ENCODE assay signal across 10 cellular contexts in genomic region chr2:108588070-108588668, GRCh38. TPM values are rescaled to one million over a fixed set of nuclear protein-coding genes. Genes with fewer than 3 reads are reported as not detected.
DNase-seq lines count a peak whose midpoint lies in the region; ATAC-seq, FAIRE-seq and TF ChIP-seq lines count a peak whose summit lies in the region.
"Had no signal": no experiment of that assay in that cellular context is flagged by ENCODE, and none has a peak within 500 bp of the region (broad histone marks: within the 10 kb centered on the region; RNA-seq: fewer than 3 reads in every experiment).

No MANE protein-coding gene starts in this region.

- H4K20me1 ChIP-seq in Karpas-422 (ENCODE audit: insufficient read depth, low read depth, low read length), result peaks cover 53% of the 10 kb centered on the region

- peak; percentile 38 for ATAC-seq in mucosa of descending colon
- ATAC-seq in GM19397 (IDR thresholded peaks at IDR 0.05; ENCODE audit: unreplicated experiment), result no peak
- ATAC-seq in GM18505 (IDR thresholded peaks at IDR 0.05; ENCODE audit: unreplicated experiment), result no peak
- ATAC-seq in GM21423 (IDR thresholded peaks at IDR 0.05; ENCODE audit: unreplicated experiment), result no peak
- ATAC-seq in GM18873 (IDR thresholded peaks at IDR 0.05; ENCODE audit: low FRiP score, unreplicated experiment), result no peak

- H3K9me2 ChIP-seq in Karpas-422 (replicated peaks; ENCODE audit: insufficient read depth, low read length), result no peaks in the 10 kb centered on the region

- H3K4me1 ChIP-seq in Karpas-422 (ENCODE audit: low read length), result peaks cover 11% of the 10 kb centered on the region
- peaks cover 7% of the 10 kb centered on the region for H3K4me1 ChIP-seq in mucosa of descending colon (ENCODE audit: low read depth)

- TF ChIP-seq CTCF in bronchial epithelial cell (IDR thresholded peaks at IDR 0.05; ENCODE audit: insufficient read depth, low read length, severe bottlenecking), result no peak
- no peak for TF ChIP-seq CTCF in mucosa of descending colon (IDR thresholded peaks at IDR 0.05)

- H3K27me3 ChIP-seq in Karpas-422 (ENCODE audit: low read length) (no peaks in the 10 kb centered on the region), bronchial epithelial cell (ENCODE audit: control insufficient read depth, insufficient read depth, low read length) (no peaks in the 10 kb centered on the region)

- H3K9me3 ChIP-seq in Karpas-422 (ENCODE audit: low read length) (no peaks in the 10 kb centered on the region), mucosa of descending colon (no peaks in the 10 kb centered on the region)

- H3K79me2 ChIP-seq in Karpas-422 (ENCODE audit: low read length), result no peaks in the 10 kb centered on the region

- TF ChIP-seq POLR2A in GM18505 (IDR thresholded peaks at IDR 0.05; ENCODE audit: borderline replicate concordance, extremely low read depth, insufficient read depth, insufficient read length), result no peak

- H3K4me3 ChIP-seq in Karpas-422 (ENCODE audit: low read length) (no peak overlapping the region), bronchial epithelial cell (ENCODE audit: low read depth, low read length) (no peak overlapping the region), mucosa of descending colon (no peak overlapping the region)

- DNase-seq in CD1c-positive myeloid dendritic cell (ENCODE audit: extremely low spot score) (peak; percentile 91), Karpas-422 (peak; percentile 67), bronchial epithelial cell (ENCODE audit: low read depth) (peak; percentile 72), mucosa of descending colon (no peak)
- DNase-seq: midbrain had no signal

- intact Hi-C loops in mucosa of descending colon (cut with DNase I, micrococcal nuclease), result loop anchor here in 1 of 2 donors (10.0 kb wide), 1 partner anchor 233 kb away; no protein-coding TSS in a partner anchor

- H2AFZ ChIP-seq in Karpas-422 (ENCODE audit: low read length), result no peak overlapping the region

- no peak overlapping the region for H3K27ac ChIP-seq in Karpas-422 (ENCODE audit: low read length)

- H3K4me2 ChIP-seq in Karpas-422 (ENCODE audit: low read depth, low read length, poor library complexity, severe bottlenecking), result no peak overlapping the region

- H3K36me3 ChIP-seq in Karpas-422 (ENCODE audit: insufficient read depth, low read length) (no peaks in the 10 kb centered on the region), bronchial epithelial cell (ENCODE audit: control insufficient read depth, insufficient read depth, low read length) (no peaks in the 10 kb centered on the region), mucosa of descending colon (ENCODE audit: low read depth) (no peaks in the 10 kb centered on the region)

- H3K9ac ChIP-seq in Karpas-422 (ENCODE audit: low read length), result no peak overlapping the region

- no peak for FAIRE-seq in bronchial epithelial cell (lab: Jason Lieb, UNC)
- FAIRE-seq: G401.6 had no signal

RNA-seq across cellular contexts. Expression of gene LIMS1, which starts 53.9 kb away (rescaled TPM):
- total RNA-seq in Karpas-422 (2014; rRNA removed; shearing (Covaris generic); ENCODE audit: low replicate concordance), result 9.7 and 14.1 TPM in 2 replicates
- total RNA-seq in bronchial epithelial cell (42.1 and 62.1 TPM in 2 replicates), mucosa of descending colon (10 to 100 TPM; 24.4 to 65.4 (median 31.2) TPM)

Comparison
In these comparisons a context has a peak if more than half of its experiments do, and no peak if none do; other contexts are left out.
1. DNase-seq: peak in CD1c-positive myeloid dendritic cell (single experiment), Karpas-422 (single experiment) and bronchial epithelial cell (single experiment); none in mucosa of descending colon (0 of 3).